In the genomic region with DNA sequence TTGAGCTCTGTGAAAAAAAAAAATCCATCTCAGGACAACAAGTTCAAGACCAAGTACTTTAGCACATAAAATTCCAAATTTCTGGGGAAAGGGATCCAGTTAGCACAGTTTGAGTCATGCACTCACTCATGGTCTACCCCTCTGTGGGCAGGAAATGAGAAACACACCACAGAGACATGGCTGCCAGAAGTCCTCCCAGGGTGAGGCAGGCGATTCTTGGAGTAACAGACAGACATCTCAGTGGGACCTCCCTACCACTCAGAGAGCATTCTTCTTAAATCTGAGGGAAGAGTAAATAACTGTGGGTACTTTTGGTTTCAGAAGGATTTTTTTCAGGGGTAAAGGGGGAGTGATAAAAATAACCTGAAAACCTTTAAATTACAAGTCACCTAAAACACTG, we compare ENCODE assay signal across 1 cellular context.
TF ChIP-seq lines count a peak whose summit lies in the region.

No MANE protein-coding gene starts in this region.

TF ChIP-seq in GM12878, 131 proteins besides CTCF, POLR2A, EP300 and RAD21 (continued from another document):
- TF ChIP-seq KDM1A (IDR thresholded peaks at IDR 0.05; ENCODE audit: borderline replicate concordance), result no peak
- TF ChIP-seq JUND (IDR thresholded peaks at IDR 0.05; ENCODE audit: low read depth, low read length), result no peak
- no peak for TF ChIP-seq ZZZ3 (IDR thresholded peaks at IDR 0.05; ENCODE audit: control insufficient read depth, insufficient read length, low read depth)
- TF ChIP-seq ZNF384 (IDR thresholded peaks at IDR 0.05; ENCODE audit: borderline replicate concordance, low read depth, low read length), result no peak
- no peak for TF ChIP-seq IKZF1 (conservative IDR thresholded peaks at IDR 0.05)
- TF ChIP-seq, protein P1, sequence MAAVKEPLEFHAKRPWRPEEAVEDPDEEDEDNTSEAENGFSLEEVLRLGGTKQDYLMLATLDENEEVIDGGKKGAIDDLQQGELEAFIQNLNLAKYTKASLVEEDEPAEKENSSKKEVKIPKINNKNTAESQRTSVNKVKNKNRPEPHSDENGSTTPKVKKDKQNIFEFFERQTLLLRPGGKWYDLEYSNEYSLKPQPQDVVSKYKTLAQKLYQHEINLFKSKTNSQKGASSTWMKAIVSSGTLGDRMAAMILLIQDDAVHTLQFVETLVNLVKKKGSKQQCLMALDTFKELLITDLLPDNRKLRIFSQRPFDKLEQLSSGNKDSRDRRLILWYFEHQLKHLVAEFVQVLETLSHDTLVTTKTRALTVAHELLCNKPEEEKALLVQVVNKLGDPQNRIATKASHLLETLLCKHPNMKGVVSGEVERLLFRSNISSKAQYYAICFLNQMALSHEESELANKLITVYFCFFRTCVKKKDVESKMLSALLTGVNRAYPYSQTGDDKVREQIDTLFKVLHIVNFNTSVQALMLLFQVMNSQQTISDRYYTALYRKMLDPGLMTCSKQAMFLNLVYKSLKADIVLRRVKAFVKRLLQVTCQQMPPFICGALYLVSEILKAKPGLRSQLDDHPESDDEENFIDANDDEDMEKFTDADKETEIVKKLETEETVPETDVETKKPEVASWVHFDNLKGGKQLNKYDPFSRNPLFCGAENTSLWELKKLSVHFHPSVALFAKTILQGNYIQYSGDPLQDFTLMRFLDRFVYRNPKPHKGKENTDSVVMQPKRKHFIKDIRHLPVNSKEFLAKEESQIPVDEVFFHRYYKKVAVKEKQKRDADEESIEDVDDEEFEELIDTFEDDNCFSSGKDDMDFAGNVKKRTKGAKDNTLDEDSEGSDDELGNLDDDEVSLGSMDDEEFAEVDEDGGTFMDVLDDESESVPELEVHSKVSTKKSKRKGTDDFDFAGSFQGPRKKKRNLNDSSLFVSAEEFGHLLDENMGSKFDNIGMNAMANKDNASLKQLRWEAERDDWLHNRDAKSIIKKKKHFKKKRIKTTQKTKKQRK (IDR thresholded peaks at IDR 0.05; ENCODE audit: low read depth, low read length), result no peak
- TF ChIP-seq SMAD5 (IDR thresholded peaks at IDR 0.05; ENCODE audit: low read depth), result no peak
- TF ChIP-seq KLF5 (IDR thresholded peaks at IDR 0.05; ENCODE audit: partially characterized antibody), result no peak
- no peak for TF ChIP-seq NFYA (IDR thresholded peaks at IDR 0.05; ENCODE audit: borderline replicate concordance, low read depth, low read length)
- no peak for TF ChIP-seq SMAD1 (IDR thresholded peaks at IDR 0.05; ENCODE audit: low read depth, partially characterized antibody)
- TF ChIP-seq, protein P2, sequence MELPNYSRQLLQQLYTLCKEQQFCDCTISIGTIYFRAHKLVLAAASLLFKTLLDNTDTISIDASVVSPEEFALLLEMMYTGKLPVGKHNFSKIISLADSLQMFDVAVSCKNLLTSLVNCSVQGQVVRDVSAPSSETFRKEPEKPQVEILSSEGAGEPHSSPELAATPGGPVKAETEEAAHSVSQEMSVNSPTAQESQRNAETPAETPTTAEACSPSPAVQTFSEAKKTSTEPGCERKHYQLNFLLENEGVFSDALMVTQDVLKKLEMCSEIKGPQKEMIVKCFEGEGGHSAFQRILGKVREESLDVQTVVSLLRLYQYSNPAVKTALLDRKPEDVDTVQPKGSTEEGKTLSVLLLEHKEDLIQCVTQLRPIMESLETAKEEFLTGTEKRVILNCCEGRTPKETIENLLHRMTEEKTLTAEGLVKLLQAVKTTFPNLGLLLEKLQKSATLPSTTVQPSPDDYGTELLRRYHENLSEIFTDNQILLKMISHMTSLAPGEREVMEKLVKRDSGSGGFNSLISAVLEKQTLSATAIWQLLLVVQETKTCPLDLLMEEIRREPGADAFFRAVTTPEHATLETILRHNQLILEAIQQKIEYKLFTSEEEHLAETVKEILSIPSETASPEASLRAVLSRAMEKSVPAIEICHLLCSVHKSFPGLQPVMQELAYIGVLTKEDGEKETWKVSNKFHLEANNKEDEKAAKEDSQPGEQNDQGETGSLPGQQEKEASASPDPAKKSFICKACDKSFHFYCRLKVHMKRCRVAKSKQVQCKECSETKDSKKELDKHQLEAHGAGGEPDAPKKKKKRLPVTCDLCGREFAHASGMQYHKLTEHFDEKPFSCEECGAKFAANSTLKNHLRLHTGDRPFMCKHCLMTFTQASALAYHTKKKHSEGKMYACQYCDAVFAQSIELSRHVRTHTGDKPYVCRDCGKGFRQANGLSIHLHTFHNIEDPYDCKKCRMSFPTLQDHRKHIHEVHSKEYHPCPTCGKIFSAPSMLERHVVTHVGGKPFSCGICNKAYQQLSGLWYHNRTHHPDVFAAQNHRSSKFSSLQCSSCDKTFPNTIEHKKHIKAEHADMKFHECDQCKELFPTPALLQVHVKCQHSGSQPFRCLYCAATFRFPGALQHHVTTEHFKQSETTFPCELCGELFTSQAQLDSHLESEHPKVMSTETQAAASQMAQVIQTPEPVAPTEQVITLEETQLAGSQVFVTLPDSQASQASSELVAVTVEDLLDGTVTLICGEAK (IDR thresholded peaks at IDR 0.05; ENCODE audit: borderline replicate concordance), result no peak
- TF ChIP-seq CBFB (IDR thresholded peaks at IDR 0.05; ENCODE audit: low read depth), result no peak
- TF ChIP-seq ATF7 (IDR thresholded peaks at IDR 0.05; ENCODE audit: low read depth), result no peak
- TF ChIP-seq EGR1 (IDR thresholded peaks at IDR 0.05; ENCODE audit: borderline replicate concordance in 1 of 2, low read depth in 2 of 2, low read length in 2 of 2), result no peak
- no peak for TF ChIP-seq WRNIP1 (IDR thresholded peaks at IDR 0.05; ENCODE audit: borderline replicate concordance, low read depth, low read length)
